ENCODE assay signal across 1 cellular context in the genomic region with DNA sequence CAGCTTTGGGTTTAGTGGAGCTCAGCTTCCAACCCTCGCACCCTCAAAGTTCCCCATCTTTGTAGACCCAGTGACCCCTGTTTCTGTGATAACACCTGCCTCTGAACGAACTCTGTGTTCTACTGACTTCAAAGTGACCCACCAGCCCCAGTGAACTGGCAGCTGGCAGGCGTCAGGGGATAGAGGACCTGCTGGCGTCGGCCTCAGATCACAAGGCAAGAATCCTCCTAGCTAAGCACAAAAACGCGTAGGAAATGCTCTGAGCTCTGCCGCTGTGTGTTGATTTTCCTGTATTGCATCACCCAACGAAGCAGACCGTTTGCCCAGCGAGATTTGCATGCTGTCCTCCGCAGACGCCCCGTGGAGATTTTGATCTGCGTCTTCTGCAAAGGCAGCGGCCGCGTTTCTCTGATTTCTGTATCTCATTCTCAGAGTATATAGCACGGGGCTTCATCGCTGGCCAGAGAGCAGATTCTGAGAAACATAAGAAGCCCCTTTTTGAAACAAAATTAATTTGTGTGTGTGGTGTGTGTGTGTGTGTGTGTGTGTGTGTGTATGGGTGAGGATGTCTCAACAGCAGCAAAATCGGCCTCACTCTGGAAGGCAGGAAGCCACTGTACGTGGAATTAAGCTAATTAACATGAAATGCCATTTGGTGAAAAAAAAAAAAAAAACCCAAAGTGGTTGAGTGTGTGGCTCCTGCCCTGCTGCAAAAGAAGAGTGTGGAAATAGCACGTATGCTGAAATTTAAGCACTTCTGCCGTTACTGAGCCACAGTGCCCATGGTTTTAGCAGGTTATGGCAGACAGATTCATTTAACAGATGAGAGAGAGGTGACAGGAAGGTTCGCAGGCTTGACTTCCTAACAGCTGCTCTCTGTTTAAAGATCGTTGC.
TF ChIP-seq lines count a peak whose summit lies in the region.

No MANE protein-coding gene starts in this region.

TF ChIP-seq in K562, 482 proteins besides CTCF, POLR2A, EP300 and RAD21 (continued from another document and continues in another):
- TF ChIP-seq, protein P1, sequence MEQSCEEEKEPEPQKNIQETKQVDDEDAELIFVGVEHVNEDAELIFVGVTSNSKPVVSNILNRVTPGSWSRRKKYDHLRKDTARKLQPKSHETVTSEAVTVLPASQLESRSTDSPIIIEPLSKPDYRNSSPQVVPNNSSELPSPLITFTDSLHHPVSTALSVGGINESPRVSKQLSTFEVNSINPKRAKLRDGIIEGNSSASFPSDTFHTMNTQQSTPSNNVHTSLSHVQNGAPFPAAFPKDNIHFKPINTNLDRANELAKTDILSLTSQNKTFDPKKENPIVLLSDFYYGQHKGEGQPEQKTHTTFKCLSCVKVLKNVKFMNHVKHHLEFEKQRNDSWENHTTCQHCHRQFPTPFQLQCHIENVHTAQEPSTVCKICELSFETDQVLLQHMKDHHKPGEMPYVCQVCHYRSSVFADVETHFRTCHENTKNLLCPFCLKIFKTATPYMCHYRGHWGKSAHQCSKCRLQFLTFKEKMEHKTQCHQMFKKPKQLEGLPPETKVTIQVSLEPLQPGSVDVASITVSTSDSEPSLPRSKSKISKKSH (CRISPR knock-in tag; IDR thresholded peaks at IDR 0.05): no peak
- TF ChIP-seq ILK (tag; IDR thresholded peaks at IDR 0.05; ENCODE audit: borderline replicate concordance, low read depth): no peak
- no peak for TF ChIP-seq TAF7 (tag; IDR thresholded peaks at IDR 0.05)
- 0 out of 2 replicates have a peak, but pooled peaks have one; percentile 16 for TF ChIP-seq GABPA (tag; conservative IDR thresholded peaks at IDR 0.05; ENCODE audit: low read depth)
- no peak for TF ChIP-seq SIRT6 (IDR thresholded peaks at IDR 0.05; ENCODE audit: low read depth, low read length)
- TF ChIP-seq C11orf30 (IDR thresholded peaks at IDR 0.05; ENCODE audit: low read depth): peak; percentile 58; the same call in 1 of the 2 replicates
- TF ChIP-seq, protein P2, sequence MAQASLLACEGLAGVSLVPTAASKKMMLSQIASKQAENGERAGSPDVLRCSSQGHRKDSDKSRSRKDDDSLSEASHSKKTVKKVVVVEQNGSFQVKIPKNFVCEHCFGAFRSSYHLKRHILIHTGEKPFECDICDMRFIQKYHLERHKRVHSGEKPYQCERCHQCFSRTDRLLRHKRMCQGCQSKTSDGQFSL (CRISPR knock-in tag; IDR thresholded peaks at IDR 0.05): no peak
- TF ChIP-seq, protein P2 (tag; IDR thresholded peaks at IDR 0.05): no peak
- TF ChIP-seq RBM14 (IDR thresholded peaks at IDR 0.05; ENCODE audit: borderline replicate concordance, insufficient read depth, low read depth, low read length): no peak
- no peak for TF ChIP-seq CBX8 (IDR thresholded peaks at IDR 0.05; ENCODE audit: borderline replicate concordance, extremely low read depth, low read depth, low read length, poor library complexity, severe bottlenecking)
- TF ChIP-seq ZFP36 (IDR thresholded peaks at IDR 0.05; ENCODE audit: low read depth, low read length, partially characterized antibody): no peak
- TF ChIP-seq, protein P3, sequence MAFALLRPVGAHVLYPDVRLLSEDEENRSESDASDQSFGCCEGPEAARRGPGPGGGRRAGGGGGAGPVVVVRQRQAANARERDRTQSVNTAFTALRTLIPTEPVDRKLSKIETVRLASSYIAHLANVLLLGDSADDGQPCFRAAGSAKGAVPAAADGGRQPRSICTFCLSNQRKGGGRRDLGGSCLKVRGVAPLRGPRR (CRISPR knock-in tag; IDR thresholded peaks at IDR 0.05): no peak
- no peak for TF ChIP-seq ZNF764 (CRISPR knock-in tag; IDR thresholded peaks at IDR 0.05; ENCODE audit: low read depth)
- TF ChIP-seq, protein P4, sequence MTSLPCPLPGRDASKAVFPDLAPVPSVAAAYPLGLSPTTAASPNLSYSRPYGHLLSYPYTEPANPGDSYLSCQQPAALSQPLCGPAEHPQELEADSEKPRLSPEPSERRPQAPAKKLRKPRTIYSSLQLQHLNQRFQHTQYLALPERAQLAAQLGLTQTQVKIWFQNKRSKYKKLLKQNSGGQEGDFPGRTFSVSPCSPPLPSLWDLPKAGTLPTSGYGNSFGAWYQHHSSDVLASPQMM (CRISPR knock-in tag; IDR thresholded peaks at IDR 0.05): no peak
- no peak for TF ChIP-seq PYGO2 (tag; IDR thresholded peaks at IDR 0.05)
- TF ChIP-seq TARDBP (IDR thresholded peaks at IDR 0.05): no peak
- TF ChIP-seq, protein P5, sequence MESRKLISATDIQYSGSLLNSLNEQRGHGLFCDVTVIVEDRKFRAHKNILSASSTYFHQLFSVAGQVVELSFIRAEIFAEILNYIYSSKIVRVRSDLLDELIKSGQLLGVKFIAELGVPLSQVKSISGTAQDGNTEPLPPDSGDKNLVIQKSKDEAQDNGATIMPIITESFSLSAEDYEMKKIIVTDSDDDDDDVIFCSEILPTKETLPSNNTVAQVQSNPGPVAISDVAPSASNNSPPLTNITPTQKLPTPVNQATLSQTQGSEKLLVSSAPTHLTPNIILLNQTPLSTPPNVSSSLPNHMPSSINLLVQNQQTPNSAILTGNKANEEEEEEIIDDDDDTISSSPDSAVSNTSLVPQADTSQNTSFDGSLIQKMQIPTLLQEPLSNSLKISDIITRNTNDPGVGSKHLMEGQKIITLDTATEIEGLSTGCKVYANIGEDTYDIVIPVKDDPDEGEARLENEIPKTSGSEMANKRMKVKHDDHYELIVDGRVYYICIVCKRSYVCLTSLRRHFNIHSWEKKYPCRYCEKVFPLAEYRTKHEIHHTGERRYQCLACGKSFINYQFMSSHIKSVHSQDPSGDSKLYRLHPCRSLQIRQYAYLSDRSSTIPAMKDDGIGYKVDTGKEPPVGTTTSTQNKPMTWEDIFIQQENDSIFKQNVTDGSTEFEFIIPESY (CRISPR knock-in tag; IDR thresholded peaks at IDR 0.05): no peak
- TF ChIP-seq, protein P6, sequence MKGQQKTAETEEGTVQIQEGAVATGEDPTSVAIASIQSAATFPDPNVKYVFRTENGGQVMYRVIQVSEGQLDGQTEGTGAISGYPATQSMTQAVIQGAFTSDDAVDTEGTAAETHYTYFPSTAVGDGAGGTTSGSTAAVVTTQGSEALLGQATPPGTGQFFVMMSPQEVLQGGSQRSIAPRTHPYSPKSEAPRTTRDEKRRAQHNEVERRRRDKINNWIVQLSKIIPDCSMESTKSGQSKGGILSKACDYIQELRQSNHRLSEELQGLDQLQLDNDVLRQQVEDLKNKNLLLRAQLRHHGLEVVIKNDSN (CRISPR knock-in tag; IDR thresholded peaks at IDR 0.05): no peak
- no peak for TF ChIP-seq HNRNPK (IDR thresholded peaks at IDR 0.05; ENCODE audit: low read depth, low read length, poor library complexity, severe bottlenecking)
- peak; percentile 40 to 42; a peak in 2 of 4 replicates for TF ChIP-seq FOXK2 (conservative IDR thresholded peaks at IDR 0.05 in 1 of 2, IDR thresholded peaks at IDR 0.05 in 1 of 2; ENCODE audit: low read depth in 2 of 2)
- no peak for TF ChIP-seq PHTF2 (CRISPR knock-in tag; IDR thresholded peaks at IDR 0.05)
- no peak for TF ChIP-seq SP1 (CRISPR knock-in tag; IDR thresholded peaks at IDR 0.05)
- TF ChIP-seq NEUROD1 (IDR thresholded peaks at IDR 0.05; ENCODE audit: borderline replicate concordance, low read depth, low read length, partially characterized antibody): peak; percentile 48
- TF ChIP-seq FUS (optimal IDR thresholded peaks at IDR 0.05; ENCODE audit: low read depth, low read length): no peak
- TF ChIP-seq, protein P7, sequence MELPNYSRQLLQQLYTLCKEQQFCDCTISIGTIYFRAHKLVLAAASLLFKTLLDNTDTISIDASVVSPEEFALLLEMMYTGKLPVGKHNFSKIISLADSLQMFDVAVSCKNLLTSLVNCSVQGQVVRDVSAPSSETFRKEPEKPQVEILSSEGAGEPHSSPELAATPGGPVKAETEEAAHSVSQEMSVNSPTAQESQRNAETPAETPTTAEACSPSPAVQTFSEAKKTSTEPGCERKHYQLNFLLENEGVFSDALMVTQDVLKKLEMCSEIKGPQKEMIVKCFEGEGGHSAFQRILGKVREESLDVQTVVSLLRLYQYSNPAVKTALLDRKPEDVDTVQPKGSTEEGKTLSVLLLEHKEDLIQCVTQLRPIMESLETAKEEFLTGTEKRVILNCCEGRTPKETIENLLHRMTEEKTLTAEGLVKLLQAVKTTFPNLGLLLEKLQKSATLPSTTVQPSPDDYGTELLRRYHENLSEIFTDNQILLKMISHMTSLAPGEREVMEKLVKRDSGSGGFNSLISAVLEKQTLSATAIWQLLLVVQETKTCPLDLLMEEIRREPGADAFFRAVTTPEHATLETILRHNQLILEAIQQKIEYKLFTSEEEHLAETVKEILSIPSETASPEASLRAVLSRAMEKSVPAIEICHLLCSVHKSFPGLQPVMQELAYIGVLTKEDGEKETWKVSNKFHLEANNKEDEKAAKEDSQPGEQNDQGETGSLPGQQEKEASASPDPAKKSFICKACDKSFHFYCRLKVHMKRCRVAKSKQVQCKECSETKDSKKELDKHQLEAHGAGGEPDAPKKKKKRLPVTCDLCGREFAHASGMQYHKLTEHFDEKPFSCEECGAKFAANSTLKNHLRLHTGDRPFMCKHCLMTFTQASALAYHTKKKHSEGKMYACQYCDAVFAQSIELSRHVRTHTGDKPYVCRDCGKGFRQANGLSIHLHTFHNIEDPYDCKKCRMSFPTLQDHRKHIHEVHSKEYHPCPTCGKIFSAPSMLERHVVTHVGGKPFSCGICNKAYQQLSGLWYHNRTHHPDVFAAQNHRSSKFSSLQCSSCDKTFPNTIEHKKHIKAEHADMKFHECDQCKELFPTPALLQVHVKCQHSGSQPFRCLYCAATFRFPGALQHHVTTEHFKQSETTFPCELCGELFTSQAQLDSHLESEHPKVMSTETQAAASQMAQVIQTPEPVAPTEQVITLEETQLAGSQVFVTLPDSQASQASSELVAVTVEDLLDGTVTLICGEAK (IDR thresholded peaks at IDR 0.05): peak; percentile 51; the same call in 1 of the 2 replicates
- TF ChIP-seq, protein P7 (CRISPR knock-in tag; IDR thresholded peaks at IDR 0.05): no peak
- TF ChIP-seq, protein P8, sequence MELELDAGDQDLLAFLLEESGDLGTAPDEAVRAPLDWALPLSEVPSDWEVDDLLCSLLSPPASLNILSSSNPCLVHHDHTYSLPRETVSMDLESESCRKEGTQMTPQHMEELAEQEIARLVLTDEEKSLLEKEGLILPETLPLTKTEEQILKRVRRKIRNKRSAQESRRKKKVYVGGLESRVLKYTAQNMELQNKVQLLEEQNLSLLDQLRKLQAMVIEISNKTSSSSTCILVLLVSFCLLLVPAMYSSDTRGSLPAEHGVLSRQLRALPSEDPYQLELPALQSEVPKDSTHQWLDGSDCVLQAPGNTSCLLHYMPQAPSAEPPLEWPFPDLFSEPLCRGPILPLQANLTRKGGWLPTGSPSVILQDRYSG (tag; conservative IDR thresholded peaks at IDR 0.05; ENCODE audit: low read depth): no peak
